1 cellular context compared by ENCODE assay signal in genomic region chr5:135990518-135991240, GRCh38.
TF ChIP-seq lines count a peak whose summit lies in the region.

No MANE protein-coding gene starts in this region.

TF ChIP-seq in H1, 55 proteins besides CTCF, POLR2A, EP300 and RAD21:
- TF ChIP-seq HDAC2 (IDR thresholded peaks at IDR 0.05; ENCODE audit: borderline replicate concordance in 1 of 2, low read depth in 2 of 2, low read length in 2 of 2) (no peak), NRF1 (IDR thresholded peaks at IDR 0.05; ENCODE audit: low read depth, low read length) (no peak), ATF2 (IDR thresholded peaks at IDR 0.05; ENCODE audit: low read length) (no peak), CREB1 (IDR thresholded peaks at IDR 0.05) (no peak), JUN (IDR thresholded peaks at IDR 0.05; ENCODE audit: low read depth, low read length) (no peak), SIN3A (conservative IDR thresholded peaks at IDR 0.05 in 1 of 2, IDR thresholded peaks at IDR 0.05 in 1 of 2; ENCODE audit: low read depth in 1 of 2, low read length in 2 of 2) (no peak), SRF (IDR thresholded peaks at IDR 0.05; ENCODE audit: low read depth, low read length) (no peak), SUZ12 (IDR thresholded peaks at IDR 0.05; ENCODE audit: low read length) (no peak), ZNF274 (IDR thresholded peaks at IDR 0.05; ENCODE audit: borderline replicate concordance, extremely low read depth, low read length) (no peak), TEAD4 (IDR thresholded peaks at IDR 0.05; ENCODE audit: low read depth, low read length) (no peak)
- TF ChIP-seq, protein P1, sequence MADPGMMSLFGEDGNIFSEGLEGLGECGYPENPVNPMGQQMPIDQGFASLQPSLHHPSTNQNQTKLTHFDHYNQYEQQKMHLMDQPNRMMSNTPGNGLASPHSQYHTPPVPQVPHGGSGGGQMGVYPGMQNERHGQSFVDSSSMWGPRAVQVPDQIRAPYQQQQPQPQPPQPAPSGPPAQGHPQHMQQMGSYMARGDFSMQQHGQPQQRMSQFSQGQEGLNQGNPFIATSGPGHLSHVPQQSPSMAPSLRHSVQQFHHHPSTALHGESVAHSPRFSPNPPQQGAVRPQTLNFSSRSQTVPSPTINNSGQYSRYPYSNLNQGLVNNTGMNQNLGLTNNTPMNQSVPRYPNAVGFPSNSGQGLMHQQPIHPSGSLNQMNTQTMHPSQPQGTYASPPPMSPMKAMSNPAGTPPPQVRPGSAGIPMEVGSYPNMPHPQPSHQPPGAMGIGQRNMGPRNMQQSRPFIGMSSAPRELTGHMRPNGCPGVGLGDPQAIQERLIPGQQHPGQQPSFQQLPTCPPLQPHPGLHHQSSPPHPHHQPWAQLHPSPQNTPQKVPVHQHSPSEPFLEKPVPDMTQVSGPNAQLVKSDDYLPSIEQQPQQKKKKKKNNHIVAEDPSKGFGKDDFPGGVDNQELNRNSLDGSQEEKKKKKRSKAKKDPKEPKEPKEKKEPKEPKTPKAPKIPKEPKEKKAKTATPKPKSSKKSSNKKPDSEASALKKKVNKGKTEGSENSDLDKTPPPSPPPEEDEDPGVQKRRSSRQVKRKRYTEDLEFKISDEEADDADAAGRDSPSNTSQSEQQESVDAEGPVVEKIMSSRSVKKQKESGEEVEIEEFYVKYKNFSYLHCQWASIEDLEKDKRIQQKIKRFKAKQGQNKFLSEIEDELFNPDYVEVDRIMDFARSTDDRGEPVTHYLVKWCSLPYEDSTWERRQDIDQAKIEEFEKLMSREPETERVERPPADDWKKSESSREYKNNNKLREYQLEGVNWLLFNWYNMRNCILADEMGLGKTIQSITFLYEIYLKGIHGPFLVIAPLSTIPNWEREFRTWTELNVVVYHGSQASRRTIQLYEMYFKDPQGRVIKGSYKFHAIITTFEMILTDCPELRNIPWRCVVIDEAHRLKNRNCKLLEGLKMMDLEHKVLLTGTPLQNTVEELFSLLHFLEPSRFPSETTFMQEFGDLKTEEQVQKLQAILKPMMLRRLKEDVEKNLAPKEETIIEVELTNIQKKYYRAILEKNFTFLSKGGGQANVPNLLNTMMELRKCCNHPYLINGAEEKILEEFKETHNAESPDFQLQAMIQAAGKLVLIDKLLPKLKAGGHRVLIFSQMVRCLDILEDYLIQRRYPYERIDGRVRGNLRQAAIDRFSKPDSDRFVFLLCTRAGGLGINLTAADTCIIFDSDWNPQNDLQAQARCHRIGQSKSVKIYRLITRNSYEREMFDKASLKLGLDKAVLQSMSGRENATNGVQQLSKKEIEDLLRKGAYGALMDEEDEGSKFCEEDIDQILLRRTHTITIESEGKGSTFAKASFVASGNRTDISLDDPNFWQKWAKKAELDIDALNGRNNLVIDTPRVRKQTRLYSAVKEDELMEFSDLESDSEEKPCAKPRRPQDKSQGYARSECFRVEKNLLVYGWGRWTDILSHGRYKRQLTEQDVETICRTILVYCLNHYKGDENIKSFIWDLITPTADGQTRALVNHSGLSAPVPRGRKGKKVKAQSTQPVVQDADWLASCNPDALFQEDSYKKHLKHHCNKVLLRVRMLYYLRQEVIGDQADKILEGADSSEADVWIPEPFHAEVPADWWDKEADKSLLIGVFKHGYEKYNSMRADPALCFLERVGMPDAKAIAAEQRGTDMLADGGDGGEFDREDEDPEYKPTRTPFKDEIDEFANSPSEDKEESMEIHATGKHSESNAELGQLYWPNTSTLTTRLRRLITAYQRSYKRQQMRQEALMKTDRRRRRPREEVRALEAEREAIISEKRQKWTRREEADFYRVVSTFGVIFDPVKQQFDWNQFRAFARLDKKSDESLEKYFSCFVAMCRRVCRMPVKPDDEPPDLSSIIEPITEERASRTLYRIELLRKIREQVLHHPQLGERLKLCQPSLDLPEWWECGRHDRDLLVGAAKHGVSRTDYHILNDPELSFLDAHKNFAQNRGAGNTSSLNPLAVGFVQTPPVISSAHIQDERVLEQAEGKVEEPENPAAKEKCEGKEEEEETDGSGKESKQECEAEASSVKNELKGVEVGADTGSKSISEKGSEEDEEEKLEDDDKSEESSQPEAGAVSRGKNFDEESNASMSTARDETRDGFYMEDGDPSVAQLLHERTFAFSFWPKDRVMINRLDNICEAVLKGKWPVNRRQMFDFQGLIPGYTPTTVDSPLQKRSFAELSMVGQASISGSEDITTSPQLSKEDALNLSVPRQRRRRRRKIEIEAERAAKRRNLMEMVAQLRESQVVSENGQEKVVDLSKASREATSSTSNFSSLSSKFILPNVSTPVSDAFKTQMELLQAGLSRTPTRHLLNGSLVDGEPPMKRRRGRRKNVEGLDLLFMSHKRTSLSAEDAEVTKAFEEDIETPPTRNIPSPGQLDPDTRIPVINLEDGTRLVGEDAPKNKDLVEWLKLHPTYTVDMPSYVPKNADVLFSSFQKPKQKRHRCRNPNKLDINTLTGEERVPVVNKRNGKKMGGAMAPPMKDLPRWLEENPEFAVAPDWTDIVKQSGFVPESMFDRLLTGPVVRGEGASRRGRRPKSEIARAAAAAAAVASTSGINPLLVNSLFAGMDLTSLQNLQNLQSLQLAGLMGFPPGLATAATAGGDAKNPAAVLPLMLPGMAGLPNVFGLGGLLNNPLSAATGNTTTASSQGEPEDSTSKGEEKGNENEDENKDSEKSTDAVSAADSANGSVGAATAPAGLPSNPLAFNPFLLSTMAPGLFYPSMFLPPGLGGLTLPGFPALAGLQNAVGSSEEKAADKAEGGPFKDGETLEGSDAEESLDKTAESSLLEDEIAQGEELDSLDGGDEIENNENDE (IDR thresholded peaks at IDR 0.05; ENCODE audit: insufficient replicate concordance, low read length) = no peak
- TF ChIP-seq, protein P2, sequence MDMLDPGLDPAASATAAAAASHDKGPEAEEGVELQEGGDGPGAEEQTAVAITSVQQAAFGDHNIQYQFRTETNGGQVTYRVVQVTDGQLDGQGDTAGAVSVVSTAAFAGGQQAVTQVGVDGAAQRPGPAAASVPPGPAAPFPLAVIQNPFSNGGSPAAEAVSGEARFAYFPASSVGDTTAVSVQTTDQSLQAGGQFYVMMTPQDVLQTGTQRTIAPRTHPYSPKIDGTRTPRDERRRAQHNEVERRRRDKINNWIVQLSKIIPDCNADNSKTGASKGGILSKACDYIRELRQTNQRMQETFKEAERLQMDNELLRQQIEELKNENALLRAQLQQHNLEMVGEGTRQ (IDR thresholded peaks at IDR 0.05; ENCODE audit: low read length) = no peak
